ENCODE assay signal across 15 cellular contexts in the genomic region with DNA sequence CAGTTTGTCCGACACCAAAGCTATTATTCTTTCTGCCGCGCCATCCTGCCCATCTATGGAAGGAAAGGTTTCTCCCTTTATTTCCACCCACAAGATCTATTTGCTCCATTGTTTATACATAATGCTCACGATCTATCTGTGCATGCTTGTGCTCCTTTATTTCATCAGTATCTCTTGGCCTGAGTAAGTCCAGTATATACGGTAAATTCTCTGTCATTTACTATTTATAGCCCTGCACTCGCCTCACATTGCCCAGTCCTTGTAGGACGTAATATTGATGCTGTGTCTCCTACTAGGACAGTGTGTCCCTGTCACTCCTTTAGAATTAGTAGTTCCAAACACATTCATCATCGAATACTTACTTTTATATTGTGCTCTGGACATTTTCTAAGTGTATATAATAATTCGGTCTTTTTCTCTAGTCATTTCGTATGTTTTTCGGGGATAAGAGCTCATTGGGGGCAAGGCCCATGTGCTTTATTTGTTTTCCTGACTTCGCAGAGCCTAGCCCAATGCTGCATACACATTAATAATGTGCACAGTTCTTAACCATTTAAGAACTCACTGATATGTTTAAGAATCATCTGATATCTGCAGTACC. TPM values are rescaled to one million over a fixed set of nuclear protein-coding genes. Genes with fewer than 3 reads are reported as not detected.
DNase-seq lines count a peak whose midpoint lies in the region; ATAC-seq and TF ChIP-seq lines count a peak whose summit lies in the region.
"Had no signal": no experiment of that assay in that cellular context is flagged by ENCODE, and none has a peak within 500 bp of the region (broad histone marks: within the 10 kb centered on the region; RNA-seq: fewer than 3 reads in every experiment).

No MANE protein-coding gene starts in this region.

- peaks cover 3% of the 10 kb centered on the region in 2 donors for H3K4me1 ChIP-seq in esophagus (ENCODE audit: control insufficient read depth in 2 of 2, insufficient read depth in 2 of 2, low read length in 1 of 2)
- H3K4me1 ChIP-seq in tibial artery = peaks cover 0 to 32% (median 20%) of the 10 kb centered on the region in 4 donors
- peaks cover 36% of the 10 kb centered on the region for H3K4me1 ChIP-seq in lower lobe of right lung
- H3K4me1 ChIP-seq: breast epithelium had no signal

- H3K4me3 Mint-ChIP-seq in nephron progenitor cell = no peak overlapping the region
- H3K4me3 Mint-ChIP-seq: CD4-positive, alpha-beta T cell had no signal

- no peak overlapping the region for H3K27ac Mint-ChIP-seq in nephron progenitor cell
- H3K27ac Mint-ChIP-seq: CD4-positive, alpha-beta T cell had no signal

- in situ Hi-C loops in SK-MEL-5 (cut with HindIII; ENCODE audit: low pct_unique_long_range_greater_than_20kb, low sequenced_read_pairs) = no loop called here

- H3K4me1 Mint-ChIP-seq in nephron progenitor cell = peaks cover 22% of the 10 kb centered on the region

- intact Hi-C loops in tibial artery (cut with DNase I; ENCODE audit: low total_unique reads) = no loop called here
- intact Hi-C loops in lower lobe of right lung (cut with DNase I) = no loop called here

- DNase-seq in SK-MEL-5 (ENCODE audit: low read depth, low spot score) (peak; percentile 48), lung microvascular endothelial cell (ENCODE audit: low read depth in 2 of 2) (peak; percentile 50 to 76), tibial artery (no peak), NCI-H1694 treated with DMSO at 0.1 percent for 48 hours (lab: John Stamatoyannopoulos, UW) (no peak), nephron progenitor cell (no peak), NCI-H1092 (lab: John Stamatoyannopoulos, UW) (no peak), lower lobe of right lung (no peak)
- DNase-seq: activated T-cell treated with anti-CD3 and anti-CD28 coated beads for 4 hours; CD4-positive, alpha-beta T cell; mesendoderm; NCI-H1930; PC-3; small intestine had no signal

- peaks cover 0 to 3% of the 10 kb centered on the region in 2 donors for H3K27me3 ChIP-seq in esophagus (ENCODE audit: control insufficient read depth in 1 of 2, insufficient read depth in 2 of 2, low read length in 2 of 2)
- no peaks in the 10 kb centered on the region for H3K27me3 ChIP-seq in tibial artery
- H3K27me3 ChIP-seq in lower lobe of right lung (ENCODE audit: low read depth) = peaks cover 19% of the 10 kb centered on the region
- H3K27me3 ChIP-seq: breast epithelium had no signal

- no peaks in the 10 kb centered on the region for H3K36me3 Mint-ChIP-seq in nephron progenitor cell (ENCODE audit: low read depth)

- 57 to 58% methylated on average over 12 of the region's 12 CpGs for WGBS in esophagus, 2 donors

- peak overlapping the region; percentile 16 to 61 for H3K27ac ChIP-seq in esophagus (ENCODE audit: low read depth in 2 of 2, low read length in 1 of 2)
- H3K27ac ChIP-seq in tibial artery = peak overlapping the region; percentile 90 to 94
- H3K27ac ChIP-seq in lower lobe of right lung = no peak overlapping the region

- TF ChIP-seq CTCF in tibial artery (IDR thresholded peaks at IDR 0.05) (no peak), nephron progenitor cell (IDR thresholded peaks at IDR 0.05) (no peak), lower lobe of right lung (IDR thresholded peaks at IDR 0.05) (no peak)

- H3K27me3 Mint-ChIP-seq in nephron progenitor cell (ENCODE audit: low read depth, poor library complexity) = peaks cover 34% of the 10 kb centered on the region

- no peak for ATAC-seq in lower lobe of right lung
- ATAC-seq: PC-3 had no signal

- H3K9me3 Mint-ChIP-seq in nephron progenitor cell = peaks cover 22% of the 10 kb centered on the region
- H3K9me3 Mint-ChIP-seq: CD4-positive, alpha-beta T cell had no signal

- H3K9me3 ChIP-seq in esophagus (ENCODE audit: control insufficient read depth in 2 of 2, insufficient read depth in 1 of 2, low read depth in 1 of 2, low read length in 1 of 2) = peaks cover 0 to 2% of the 10 kb centered on the region in 2 donors
- H3K9me3 ChIP-seq in tibial artery = peaks cover 0 to 6% (median 0%) of the 10 kb centered on the region in 3 donors
- H3K9me3 ChIP-seq in lower lobe of right lung = no peaks in the 10 kb centered on the region

- H3K4me3 ChIP-seq in esophagus (ENCODE audit: low read depth in 1 of 2, low read length in 2 of 2) = no peak overlapping the region
- H3K4me3 ChIP-seq in tibial artery = peak overlapping the region; percentile 44
- no peak overlapping the region for H3K4me3 ChIP-seq in lower lobe of right lung
- H3K4me3 ChIP-seq: breast epithelium had no signal

- no peaks in the 10 kb centered on the region for H3K36me3 ChIP-seq in esophagus (ENCODE audit: control insufficient read depth in 2 of 2, insufficient read depth in 2 of 2, low read length in 1 of 2)
- H3K36me3 ChIP-seq in tibial artery = no peaks in the 10 kb centered on the region
- no peaks in the 10 kb centered on the region for H3K36me3 ChIP-seq in lower lobe of right lung
- H3K36me3 ChIP-seq: breast epithelium had no signal

RNA-seq across cellular contexts. Expression of gene NID1, which starts 3.1 kb away (rescaled TPM):
- 0.21 TPM in 2 replicates for total RNA-seq in SK-MEL-5 (2014; rRNA removed; shearing (Covaris generic))
- polyA plus RNA-seq in SK-MEL-5 (2015; cell fraction: cytosol; rRNA removed) = 1.6 and 2.5 TPM in 2 replicates
- polyA plus RNA-seq in SK-MEL-5 (2015; cell fraction: nucleus; rRNA removed) = 0.79 and 0.88 TPM in 2 replicates
- polyA plus RNA-seq in esophagus = 10 to 100 TPM in 1 of 2 donors, 1 to 10 TPM in 1; 3.9 to 11.6 TPM
- total RNA-seq in lung microvascular endothelial cell = 131 and 178 TPM in 2 replicates
- total RNA-seq in lower lobe of right lung = 46.6 TPM

Comparison
In these comparisons a context has a peak if more than half of its experiments do, and no peak if none do; other contexts are left out.
1. DNase-seq: peak in SK-MEL-5 (single experiment) and lung microvascular endothelial cell (2 of 2); none in tibial artery (0 of 2), NCI-H1694 treated with DMSO at 0.1 percent for 48 hours (single experiment), nephron progenitor cell (single experiment), NCI-H1092 (single experiment) and lower lobe of right lung (single experiment).
2. H3K4me3 ChIP-seq: peak in tibial artery (2 of 2); none in esophagus (0 of 2) and lower lobe of right lung (single experiment).
3. RNA of gene NID1, which starts 3.1 kb away (total RNA-seq): 131 to 178 TPM in lung microvascular endothelial cell and 46.6 TPM in lower lobe of right lung (single experiment); 0.21 TPM in SK-MEL-5; every median in the first group is over 10 times any median in the second.